Comparison of ENCODE assay signal across 14 cellular contexts in the genomic region with DNA sequence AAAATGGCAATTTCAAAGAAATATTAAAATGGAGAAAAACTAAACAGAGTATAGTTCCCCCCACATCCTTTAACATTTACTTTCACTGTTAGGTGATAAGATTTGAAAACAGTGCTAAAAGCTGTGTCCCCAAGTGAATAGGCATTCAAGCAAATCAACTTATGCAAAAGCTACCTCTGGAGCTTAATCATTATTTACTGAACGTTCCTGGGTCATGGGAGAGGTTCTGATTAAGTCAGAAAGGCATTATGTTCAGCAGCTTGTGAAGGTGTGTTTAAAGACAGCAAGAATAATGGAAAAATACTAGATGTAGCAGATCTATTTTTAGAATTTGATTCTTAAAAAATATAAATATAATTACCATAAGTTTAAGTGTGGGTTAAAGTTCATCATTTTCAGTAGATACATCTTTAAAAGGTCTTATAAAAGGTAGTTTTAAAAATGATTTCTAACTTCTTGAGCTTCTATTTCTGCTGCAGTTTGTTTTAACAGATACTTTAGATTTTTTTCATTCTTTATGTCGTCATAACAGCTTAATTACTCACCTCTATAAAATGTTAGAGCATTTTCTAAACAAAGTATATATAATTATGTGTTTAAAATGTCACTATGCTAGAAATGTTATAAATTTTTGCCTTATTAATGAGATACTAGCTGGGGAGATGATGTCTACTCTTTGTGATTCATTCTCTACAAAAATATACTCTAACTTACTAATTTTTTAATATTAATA.
DNase-seq lines count a peak whose midpoint lies in the region; ATAC-seq and TF ChIP-seq lines count a peak whose summit lies in the region.
"Had no signal": no experiment of that assay in that cellular context is flagged by ENCODE, and none has a peak within 500 bp of the region (broad histone marks: within the 10 kb centered on the region; RNA-seq: fewer than 3 reads in every experiment).

No MANE protein-coding gene starts in this region.

- WGBS in GM23248 (ENCODE audit: low coverage in 1 of 2, low lambda C conversion rate in 2 of 2, missing lambda C conversion rate in 2 of 2), 2 experiments: 0 to 2% methylated on average over 2 of the region's 2 CpGs
- 51% methylated on average over 2 of the region's 2 CpGs for WGBS in right cardiac atrium

- no peaks in the 10 kb centered on the region for H3K9me2 ChIP-seq in GM23248 (ENCODE audit: insufficient read depth)

- H3K4me1 ChIP-seq in GM23248 (ENCODE audit: insufficient read depth) (peaks cover 23% of the 10 kb centered on the region), right cardiac atrium (ENCODE audit: control insufficient read depth, insufficient read depth, low read length) (peaks cover 7% of the 10 kb centered on the region), skeletal muscle satellite cell (ENCODE audit: control insufficient read depth, insufficient read depth, low read length) (peaks cover 26% of the 10 kb centered on the region)

- TF ChIP-seq CTCF in WI38 (IDR thresholded peaks at IDR 0.05; ENCODE audit: low read depth, low read length): no peak

- H3K9ac ChIP-seq in GM23248 (no peak overlapping the region), skeletal muscle satellite cell (ENCODE audit: low read depth, low read length) (peak overlapping the region; percentile 41)
- H3K9ac ChIP-seq: KMS-11 had no signal

- H3K27me3 ChIP-seq in GM23248 (replicated peaks; ENCODE audit: insufficient read depth) (no peaks in the 10 kb centered on the region), right cardiac atrium (ENCODE audit: control insufficient read depth, insufficient read depth) (no peaks in the 10 kb centered on the region), skeletal muscle satellite cell (ENCODE audit: control insufficient read depth, insufficient read depth, low read length) (no peaks in the 10 kb centered on the region)
- H3K27me3 ChIP-seq: gastrocnemius medialis had no signal

- peak; percentile 44 for DNase-seq in GM23248
- no peak for DNase-seq in right cardiac atrium
- DNase-seq in HUDEP-2 (lab: John Stamatoyannopoulos, UW; ENCODE audit: unreplicated experiment in 76 of 76): no peak
- no peak for DNase-seq in CD1c-positive myeloid dendritic cell (ENCODE audit: extremely low spot score)
- DNase-seq: activated CD4-positive, alpha-beta memory T cell treated with anti-CD3 and anti-CD28 coated beads for 36 hours; Caco-2; cortex of kidney; gastrocnemius medialis; NCI-H2029 treated with DMSO at 0.1 percent for 48 hours; posterior cingulate gyrus had no signal

- H3K27ac ChIP-seq in GM23248 (no peak overlapping the region), right cardiac atrium (ENCODE audit: low read length) (no peak overlapping the region)
- H3K27ac ChIP-seq: KMS-11 had no signal

- H3K4me3 ChIP-seq in GM23248 (peak overlapping the region; percentile 12), WI38 (ENCODE audit: low read depth, low read length) (peak overlapping the region; percentile 54), right cardiac atrium (ENCODE audit: low read length) (peak overlapping the region; percentile 31), skeletal muscle satellite cell (ENCODE audit: low read length) (no peak overlapping the region)
- H3K4me3 ChIP-seq: gastrocnemius medialis had no signal

- 0 out of 2 replicates have a peak overlapping the region, but pooled peaks have one; percentile 0 for H2AFZ ChIP-seq in GM23248

- peak overlapping the region; percentile 59 for H3K4me2 ChIP-seq in GM23248 (ENCODE audit: unreplicated experiment)
- peak overlapping the region; percentile 59 for H3K4me2 ChIP-seq in skeletal muscle satellite cell (ENCODE audit: low read length)
- H3K4me2 ChIP-seq: KMS-11 had no signal

- H3K79me2 ChIP-seq in GM23248 (ENCODE audit: insufficient read depth): no peaks in the 10 kb centered on the region

- no peaks in the 10 kb centered on the region for H3K9me3 ChIP-seq in GM23248 (ENCODE audit: low read depth)
- no peaks in the 10 kb centered on the region for H3K9me3 ChIP-seq in right cardiac atrium (ENCODE audit: control insufficient read depth, low read length)
- no peaks in the 10 kb centered on the region for H3K9me3 ChIP-seq in skeletal muscle satellite cell (replicated peaks; ENCODE audit: low read length)
- H3K9me3 ChIP-seq: Caco-2, gastrocnemius medialis had no signal

- H3F3A ChIP-seq in GM23248 (ENCODE audit: insufficient read depth): no peaks in the 10 kb centered on the region

- H3K36me3 ChIP-seq in GM23248 (ENCODE audit: low read depth) (no peaks in the 10 kb centered on the region), skeletal muscle satellite cell (ENCODE audit: insufficient read depth, low read length) (no peaks in the 10 kb centered on the region)
- H3K36me3 ChIP-seq: gastrocnemius medialis had no signal

- intact Hi-C loops in right cardiac atrium (cut with DNase I): no loop called here

- no peaks in the 10 kb centered on the region for H4K20me1 ChIP-seq in GM23248 (ENCODE audit: insufficient read depth)

- in situ Hi-C loops in GM23248 (cut with MboI): loop anchor here (25.0 kb wide), 1 partner anchor 180 kb away; no protein-coding TSS in a partner anchor

- no peak for ATAC-seq in right cardiac atrium
- no peak for ATAC-seq in HG03045 (IDR thresholded peaks at IDR 0.05; ENCODE audit: unreplicated experiment)
- ATAC-seq: gastrocnemius medialis had no signal
